Comparison of ENCODE assay signal across 33 cellular contexts in the genomic region with DNA sequence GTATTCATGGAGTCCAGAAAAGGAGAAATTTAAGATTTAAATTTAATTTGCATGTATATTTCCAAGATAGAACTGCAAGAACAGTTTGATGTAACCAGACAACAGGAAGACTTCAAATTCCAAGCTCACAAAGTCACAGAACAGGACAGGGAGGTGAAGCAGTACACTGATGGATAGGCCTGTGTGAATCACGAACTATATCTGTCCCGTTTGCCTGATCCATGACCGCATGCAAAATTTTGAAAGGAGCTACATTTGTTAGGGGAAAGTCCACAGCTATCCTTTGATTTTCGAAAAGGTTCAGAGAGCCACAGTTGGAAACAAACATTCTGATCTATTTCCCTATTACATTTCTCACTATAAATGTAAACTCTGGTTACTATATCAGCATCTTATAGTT.
"Had no signal": no experiment of that assay in that cellular context is flagged by ENCODE, and none has a peak within 500 bp of the region (broad histone marks: within the 10 kb centered on the region; RNA-seq: fewer than 3 reads in every experiment).

No MANE protein-coding gene starts in this region.

- H3K4me3 ChIP-seq: MG63, PC-9 had no signal

- H3K9me3 ChIP-seq: MG63 had no signal

- ATAC-seq: activated CD8-positive, alpha-beta memory T cell treated with anti-CD3 and anti-CD28 coated beads, Interleukin-2, amount 10 ng/mL, durations not matched to agents 7 days and 5 days; activated naive CD8-positive, alpha-beta T cell treated with anti-CD3 and anti-CD28 coated beads, Interleukin-2, amount 50 U/mL, for 24 hours; Right ventricle myocardium inferior had no signal

- DNase-seq: activated CD4-positive, alpha-beta memory T cell treated with anti-CD3 and anti-CD28 coated beads, Interleukin-2, amount 10 ng/mL, durations not matched to agents 7 days and 5 days; activated CD4-positive, alpha-beta T cell treated with anti-CD3 and anti-CD28 coated beads for 1 hour; activated CD4-positive, alpha-beta T cell treated with anti-CD3 and anti-CD28 coated beads for 48 hours; activated CD4-positive, CD25-positive, alpha-beta regulatory T cell; activated CD8-positive, alpha-beta memory T cell treated with anti-CD3 and anti-CD28 coated beads for 24 hours; activated CD8-positive, alpha-beta memory T cell treated with anti-CD3 and anti-CD28 coated beads, Interleukin-2, amount 10 ng/mL, durations not matched to agents 7 days and 5 days; activated CD8-positive, alpha-beta memory T cell treated with anti-CD3 and anti-CD28 coated beads, Interleukin-2, amount 50 U/mL, for 48 hours; activated effector memory CD4-positive, alpha-beta T cell treated with Interleukin-2 at 50 U/mL for 16 hours; activated naive CD4-positive, alpha-beta T cell treated with anti-CD3 and anti-CD28 coated beads, Interleukin-2, amount 10 ng/mL, durations not matched to agents 7 days and 5 days; activated naive CD8-positive, alpha-beta T cell treated with anti-CD3 and anti-CD28 coated beads, Interleukin-2, amount 50 U/mL, for 24 hours; activated T-cell treated with anti-CD3 and anti-CD28 coated beads, Interleukin-2, amount 50 U/mL, for 48 hours; anterior cingulate cortex; brain microvascular endothelial cell; Kasumi-1; KG1; MG63; NCI-H1048; NCI-H1105 treated with DMSO at 0.1 percent for 48 hours; NCI-H1436; NCI-H1694; NCI-H1930; NCI-H2081 treated with DMSO at 0.1 percent for 48 hours; NCI-H345; NCI-H524 treated with DMSO at 0.1 percent for 48 hours; PC-9; SW 1271; T-helper 1 cell; T1000; WERI-Rb-1 had no signal

- H3K27ac ChIP-seq: brain microvascular endothelial cell, PC-9, RWPE1, WERI-Rb-1 had no signal

- H3K36me3 ChIP-seq: brain microvascular endothelial cell had no signal

- H3K4me1 Mint-ChIP-seq: activated CD4-positive, alpha-beta memory T cell treated with anti-CD3 and anti-CD28 coated beads, Interleukin-2, amount 10 ng/mL, durations not matched to agents 7 days and 5 days; activated CD8-positive, alpha-beta memory T cell treated with anti-CD3 and anti-CD28 coated beads, Interleukin-2, amount 10 ng/mL, durations not matched to agents 7 days and 5 days; activated naive CD4-positive, alpha-beta T cell treated with anti-CD3 and anti-CD28 coated beads, Interleukin-2, amount 10 ng/mL, durations not matched to agents 7 days and 5 days had no signal

- H3K27me3 ChIP-seq: brain microvascular endothelial cell, MG63 had no signal

- H3K27me3 Mint-ChIP-seq: activated CD4-positive, alpha-beta memory T cell treated with anti-CD3 and anti-CD28 coated beads, Interleukin-2, amount 10 ng/mL, durations not matched to agents 7 days and 5 days; activated CD8-positive, alpha-beta memory T cell treated with anti-CD3 and anti-CD28 coated beads, Interleukin-2, amount 10 ng/mL, durations not matched to agents 7 days and 5 days; activated naive CD4-positive, alpha-beta T cell treated with anti-CD3 and anti-CD28 coated beads, Interleukin-2, amount 10 ng/mL, durations not matched to agents 7 days and 5 days; activated naive CD8-positive, alpha-beta T cell; activated naive CD8-positive, alpha-beta T cell treated with anti-CD3 and anti-CD28 coated beads, Interleukin-2, amount 50 U/mL, for 24 hours had no signal

- H3K27ac Mint-ChIP-seq: activated CD4-positive, alpha-beta memory T cell treated with anti-CD3 and anti-CD28 coated beads, Interleukin-2, amount 10 ng/mL, durations not matched to agents 7 days and 5 days; activated CD8-positive, alpha-beta memory T cell treated with anti-CD3 and anti-CD28 coated beads, Interleukin-2, amount 10 ng/mL, durations not matched to agents 7 days and 5 days; activated naive CD4-positive, alpha-beta T cell treated with anti-CD3 and anti-CD28 coated beads, Interleukin-2, amount 10 ng/mL, durations not matched to agents 7 days and 5 days; activated naive CD8-positive, alpha-beta T cell; activated naive CD8-positive, alpha-beta T cell treated with anti-CD3 and anti-CD28 coated beads, Interleukin-2, amount 50 U/mL, for 24 hours had no signal

- H3K4me3 Mint-ChIP-seq: activated CD4-positive, alpha-beta memory T cell treated with anti-CD3 and anti-CD28 coated beads, Interleukin-2, amount 10 ng/mL, durations not matched to agents 7 days and 5 days; activated CD8-positive, alpha-beta memory T cell treated with anti-CD3 and anti-CD28 coated beads, Interleukin-2, amount 10 ng/mL, durations not matched to agents 7 days and 5 days; activated naive CD4-positive, alpha-beta T cell treated with anti-CD3 and anti-CD28 coated beads, Interleukin-2, amount 10 ng/mL, durations not matched to agents 7 days and 5 days; activated naive CD8-positive, alpha-beta T cell; activated naive CD8-positive, alpha-beta T cell treated with anti-CD3 and anti-CD28 coated beads, Interleukin-2, amount 50 U/mL, for 24 hours had no signal

- FAIRE-seq: RCC 7860 had no signal
